ENCODE assay signal across 2 cellular contexts in the genomic region with DNA sequence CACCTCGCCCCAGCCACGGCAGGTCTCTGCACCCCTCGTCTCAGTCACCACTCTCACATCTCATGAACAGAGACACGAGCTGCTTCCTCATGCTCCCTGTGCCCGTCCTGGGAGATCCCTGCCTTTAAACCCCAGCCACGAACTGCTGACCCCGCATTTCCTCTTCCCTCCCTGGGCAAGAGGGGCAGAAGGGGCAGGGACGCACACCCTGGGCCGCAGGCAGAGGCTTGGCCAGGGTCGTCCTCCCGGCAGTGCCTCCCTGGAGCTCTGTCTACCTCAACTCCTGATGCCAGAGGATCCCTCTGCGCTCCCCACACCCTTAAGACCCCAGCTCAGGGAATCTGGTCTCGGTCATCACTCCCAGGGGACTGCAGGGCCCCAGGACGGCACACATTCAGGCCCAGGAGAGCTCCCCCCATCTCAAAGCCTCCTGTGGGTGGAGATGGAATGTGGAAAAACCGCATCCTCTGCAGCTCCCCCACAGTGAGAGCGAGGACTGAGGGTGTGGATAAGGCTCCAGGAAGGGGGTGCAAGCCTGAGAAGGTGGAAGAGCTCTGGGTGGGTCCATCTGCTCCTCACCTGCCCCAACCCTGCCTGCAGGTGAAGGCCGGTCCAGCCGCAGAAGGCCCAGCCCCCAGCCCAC.
TF ChIP-seq lines count a peak whose summit lies in the region.

No MANE protein-coding gene starts in this region.

TF ChIP-seq in K562, 482 proteins besides CTCF, POLR2A, EP300 and RAD21 (continues in another document):
- TF ChIP-seq TRIM24 (IDR thresholded peaks at IDR 0.05): 0 out of 4 replicates have a peak, but pooled peaks of 1 of the 2 experiments have one; percentile 10
- 0 out of 2 replicates have a peak, but pooled peaks have one; percentile 15 for TF ChIP-seq ZEB2 (IDR thresholded peaks at IDR 0.05)
- TF ChIP-seq, protein P1, sequence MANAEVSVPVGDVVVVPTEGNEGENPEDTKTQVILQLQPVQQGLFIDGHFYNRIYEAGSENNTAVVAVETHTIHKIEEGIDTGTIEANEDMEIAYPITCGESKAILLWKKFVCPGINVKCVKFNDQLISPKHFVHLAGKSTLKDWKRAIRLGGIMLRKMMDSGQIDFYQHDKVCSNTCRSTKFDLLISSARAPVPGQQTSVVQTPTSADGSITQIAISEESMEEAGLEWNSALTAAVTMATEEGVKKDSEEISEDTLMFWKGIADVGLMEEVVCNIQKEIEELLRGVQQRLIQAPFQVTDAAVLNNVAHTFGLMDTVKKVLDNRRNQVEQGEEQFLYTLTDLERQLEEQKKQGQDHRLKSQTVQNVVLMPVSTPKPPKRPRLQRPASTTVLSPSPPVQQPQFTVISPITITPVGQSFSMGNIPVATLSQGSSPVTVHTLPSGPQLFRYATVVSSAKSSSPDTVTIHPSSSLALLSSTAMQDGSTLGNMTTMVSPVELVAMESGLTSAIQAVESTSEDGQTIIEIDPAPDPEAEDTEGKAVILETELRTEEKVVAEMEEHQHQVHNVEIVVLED (CRISPR knock-in tag; IDR thresholded peaks at IDR 0.05): no peak
- peak; percentile 86 for TF ChIP-seq CBFB (CRISPR knock-in tag; IDR thresholded peaks at IDR 0.05)
- TF ChIP-seq, protein P2, sequence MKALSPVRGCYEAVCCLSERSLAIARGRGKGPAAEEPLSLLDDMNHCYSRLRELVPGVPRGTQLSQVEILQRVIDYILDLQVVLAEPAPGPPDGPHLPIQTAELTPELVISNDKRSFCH (CRISPR knock-in tag; IDR thresholded peaks at IDR 0.05): no peak
- TF ChIP-seq, protein P2 (tag; IDR thresholded peaks at IDR 0.05): 0 out of 2 replicates have a peak, but pooled peaks have one; percentile 30
- TF ChIP-seq ZNF668 (CRISPR knock-in tag; IDR thresholded peaks at IDR 0.05): no peak
- 0 out of 4 replicates have a peak, but pooled peaks of 1 of the 2 experiments have one; percentile 3 for TF ChIP-seq KDM1A (IDR thresholded peaks at IDR 0.05)
- peak; percentile 46 for TF ChIP-seq CBFA2T2 (conservative IDR thresholded peaks at IDR 0.05)
- TF ChIP-seq, protein P3, sequence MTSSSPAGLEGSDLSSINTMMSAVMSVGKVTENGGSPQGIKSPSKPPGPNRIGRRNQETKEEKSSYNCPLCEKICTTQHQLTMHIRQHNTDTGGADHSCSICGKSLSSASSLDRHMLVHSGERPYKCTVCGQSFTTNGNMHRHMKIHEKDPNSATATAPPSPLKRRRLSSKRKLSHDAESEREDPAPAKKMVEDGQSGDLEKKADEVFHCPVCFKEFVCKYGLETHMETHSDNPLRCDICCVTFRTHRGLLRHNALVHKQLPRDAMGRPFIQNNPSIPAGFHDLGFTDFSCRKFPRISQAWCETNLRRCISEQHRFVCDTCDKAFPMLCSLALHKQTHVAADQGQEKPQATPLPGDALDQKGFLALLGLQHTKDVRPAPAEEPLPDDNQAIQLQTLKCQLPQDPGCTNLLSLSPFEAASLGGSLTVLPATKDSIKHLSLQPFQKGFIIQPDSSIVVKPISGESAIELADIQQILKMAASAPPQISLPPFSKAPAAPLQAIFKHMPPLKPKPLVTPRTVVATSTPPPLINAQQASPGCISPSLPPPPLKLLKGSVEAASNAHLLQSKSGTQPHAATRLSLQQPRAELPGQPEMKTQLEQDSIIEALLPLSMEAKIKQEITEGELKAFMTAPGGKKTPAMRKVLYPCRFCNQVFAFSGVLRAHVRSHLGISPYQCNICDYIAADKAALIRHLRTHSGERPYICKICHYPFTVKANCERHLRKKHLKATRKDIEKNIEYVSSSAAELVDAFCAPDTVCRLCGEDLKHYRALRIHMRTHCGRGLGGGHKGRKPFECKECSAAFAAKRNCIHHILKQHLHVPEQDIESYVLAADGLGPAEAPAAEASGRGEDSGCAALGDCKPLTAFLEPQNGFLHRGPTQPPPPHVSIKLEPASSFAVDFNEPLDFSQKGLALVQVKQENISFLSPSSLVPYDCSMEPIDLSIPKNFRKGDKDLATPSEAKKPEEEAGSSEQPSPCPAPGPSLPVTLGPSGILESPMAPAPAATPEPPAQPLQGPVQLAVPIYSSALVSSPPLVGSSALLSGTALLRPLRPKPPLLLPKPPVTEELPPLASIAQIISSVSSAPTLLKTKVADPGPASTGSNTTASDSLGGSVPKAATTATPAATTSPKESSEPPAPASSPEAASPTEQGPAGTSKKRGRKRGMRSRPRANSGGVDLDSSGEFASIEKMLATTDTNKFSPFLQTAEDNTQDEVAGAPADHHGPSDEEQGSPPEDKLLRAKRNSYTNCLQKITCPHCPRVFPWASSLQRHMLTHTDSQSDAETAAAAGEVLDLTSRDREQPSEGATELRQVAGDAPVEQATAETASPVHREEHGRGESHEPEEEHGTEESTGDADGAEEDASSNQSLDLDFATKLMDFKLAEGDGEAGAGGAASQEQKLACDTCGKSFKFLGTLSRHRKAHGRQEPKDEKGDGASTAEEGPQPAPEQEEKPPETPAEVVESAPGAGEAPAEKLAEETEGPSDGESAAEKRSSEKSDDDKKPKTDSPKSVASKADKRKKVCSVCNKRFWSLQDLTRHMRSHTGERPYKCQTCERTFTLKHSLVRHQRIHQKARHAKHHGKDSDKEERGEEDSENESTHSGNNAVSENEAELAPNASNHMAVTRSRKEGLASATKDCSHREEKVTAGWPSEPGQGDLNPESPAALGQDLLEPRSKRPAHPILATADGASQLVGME (CRISPR knock-in tag; IDR thresholded peaks at IDR 0.05): no peak
- TF ChIP-seq MAFG (tag; conservative IDR thresholded peaks at IDR 0.05): peak; percentile 37; the same call in 1 of the 2 replicates
- TF ChIP-seq TAL1 (IDR thresholded peaks at IDR 0.05): peak; percentile 8; the same call in 1 of the 2 replicates
- TF ChIP-seq MAFK (IDR thresholded peaks at IDR 0.05; ENCODE audit: low read length): peak; percentile 10; the same call in 1 of the 2 replicates
- TF ChIP-seq TEAD1 (CRISPR knock-in tag; IDR thresholded peaks at IDR 0.05): peak; percentile 86 to 97
- TF ChIP-seq CEBPB (tag; IDR thresholded peaks at IDR 0.05): no peak
- TF ChIP-seq, protein P4, sequence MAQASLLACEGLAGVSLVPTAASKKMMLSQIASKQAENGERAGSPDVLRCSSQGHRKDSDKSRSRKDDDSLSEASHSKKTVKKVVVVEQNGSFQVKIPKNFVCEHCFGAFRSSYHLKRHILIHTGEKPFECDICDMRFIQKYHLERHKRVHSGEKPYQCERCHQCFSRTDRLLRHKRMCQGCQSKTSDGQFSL (CRISPR knock-in tag; IDR thresholded peaks at IDR 0.05): peak; percentile 81
- TF ChIP-seq, protein P4 (tag; IDR thresholded peaks at IDR 0.05): 0 out of 4 replicates have a peak, but pooled peaks of 1 of the 2 experiments have one; percentile 40
- TF ChIP-seq TEAD4 (IDR thresholded peaks at IDR 0.05; ENCODE audit: low read length): peak; percentile 85
- TF ChIP-seq TEAD4 (CRISPR knock-in tag; IDR thresholded peaks at IDR 0.05; ENCODE audit: borderline replicate concordance): peak; percentile 79; the same call in 1 of the 2 replicates
- peak in 1 of 2 experiments; percentile 45; a peak in 1 of 4 replicates for TF ChIP-seq RCOR1 (IDR thresholded peaks at IDR 0.05; ENCODE audit: borderline replicate concordance in 1 of 2, low read depth in 2 of 2, low read length in 2 of 2)
- no peak for TF ChIP-seq ZFPM2 (CRISPR knock-in tag; IDR thresholded peaks at IDR 0.05)

TF ChIP-seq in HepG2, 621 proteins besides CTCF, POLR2A, EP300 and RAD21:
- no peak for TF ChIP-seq POLR2G (IDR thresholded peaks at IDR 0.05; ENCODE audit: low read depth, low read length)
- TF ChIP-seq, protein P5, sequence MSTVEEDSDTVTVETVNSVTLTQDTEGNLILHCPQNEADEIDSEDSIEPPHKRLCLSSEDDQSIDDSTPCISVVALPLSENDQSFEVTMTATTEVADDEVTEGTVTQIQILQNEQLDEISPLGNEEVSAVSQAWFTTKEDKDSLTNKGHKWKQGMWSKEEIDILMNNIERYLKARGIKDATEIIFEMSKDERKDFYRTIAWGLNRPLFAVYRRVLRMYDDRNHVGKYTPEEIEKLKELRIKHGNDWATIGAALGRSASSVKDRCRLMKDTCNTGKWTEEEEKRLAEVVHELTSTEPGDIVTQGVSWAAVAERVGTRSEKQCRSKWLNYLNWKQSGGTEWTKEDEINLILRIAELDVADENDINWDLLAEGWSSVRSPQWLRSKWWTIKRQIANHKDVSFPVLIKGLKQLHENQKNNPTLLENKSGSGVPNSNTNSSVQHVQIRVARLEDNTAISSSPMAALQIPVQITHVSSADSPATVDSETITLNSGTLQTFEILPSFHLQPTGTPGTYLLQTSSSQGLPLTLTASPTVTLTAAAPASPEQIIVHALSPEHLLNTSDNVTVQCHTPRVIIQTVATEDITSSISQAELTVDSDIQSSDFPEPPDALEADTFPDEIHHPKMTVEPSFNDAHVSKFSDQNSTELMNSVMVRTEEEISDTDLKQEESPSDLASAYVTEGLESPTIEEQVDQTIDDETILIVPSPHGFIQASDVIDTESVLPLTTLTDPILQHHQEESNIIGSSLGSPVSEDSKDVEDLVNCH (CRISPR knock-in tag; IDR thresholded peaks at IDR 0.05): no peak
- TF ChIP-seq, protein P6, sequence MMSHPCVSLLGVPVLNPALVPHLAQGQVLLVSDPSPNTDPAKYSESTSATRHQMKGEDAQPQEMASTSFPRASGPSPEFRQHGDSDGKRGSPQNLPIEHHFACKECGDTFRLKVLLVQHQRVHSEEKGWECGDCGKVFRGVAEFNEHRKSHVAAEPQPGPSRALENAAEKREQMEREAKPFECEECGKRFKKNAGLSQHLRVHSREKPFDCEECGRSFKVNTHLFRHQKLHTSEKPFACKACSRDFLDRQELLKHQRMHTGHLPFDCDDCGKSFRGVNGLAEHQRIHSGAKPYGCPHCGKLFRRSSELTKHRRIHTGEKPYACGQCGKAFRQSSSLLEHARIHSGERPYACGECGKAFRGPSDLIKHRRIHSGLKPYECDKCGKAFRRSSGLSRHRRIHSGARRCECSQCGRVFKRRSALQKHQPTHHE (CRISPR knock-in tag; IDR thresholded peaks at IDR 0.05; ENCODE audit: borderline replicate concordance): 0 out of 2 replicates have a peak, but pooled peaks have one; percentile 40
- 0 out of 2 replicates have a peak, but pooled peaks have one; percentile 32 for TF ChIP-seq HIVEP1 (CRISPR knock-in tag; IDR thresholded peaks at IDR 0.05)
- TF ChIP-seq ZNF333 (CRISPR knock-in tag; IDR thresholded peaks at IDR 0.05; ENCODE audit: borderline replicate concordance): 0 out of 2 replicates have a peak, but pooled peaks have one; percentile 44
- TF ChIP-seq MAFK (conservative IDR thresholded peaks at IDR 0.05 in 1 of 2, IDR thresholded peaks at IDR 0.05 in 1 of 2; ENCODE audit: low read length in 2 of 2): peak in 1 of 2 experiments; percentile 35; a peak in 3 of 4 replicates
- TF ChIP-seq, protein P4 (CRISPR knock-in tag; IDR thresholded peaks at IDR 0.05): 0 out of 2 replicates have a peak, but pooled peaks have one; percentile 61
